In the genomic region with DNA sequence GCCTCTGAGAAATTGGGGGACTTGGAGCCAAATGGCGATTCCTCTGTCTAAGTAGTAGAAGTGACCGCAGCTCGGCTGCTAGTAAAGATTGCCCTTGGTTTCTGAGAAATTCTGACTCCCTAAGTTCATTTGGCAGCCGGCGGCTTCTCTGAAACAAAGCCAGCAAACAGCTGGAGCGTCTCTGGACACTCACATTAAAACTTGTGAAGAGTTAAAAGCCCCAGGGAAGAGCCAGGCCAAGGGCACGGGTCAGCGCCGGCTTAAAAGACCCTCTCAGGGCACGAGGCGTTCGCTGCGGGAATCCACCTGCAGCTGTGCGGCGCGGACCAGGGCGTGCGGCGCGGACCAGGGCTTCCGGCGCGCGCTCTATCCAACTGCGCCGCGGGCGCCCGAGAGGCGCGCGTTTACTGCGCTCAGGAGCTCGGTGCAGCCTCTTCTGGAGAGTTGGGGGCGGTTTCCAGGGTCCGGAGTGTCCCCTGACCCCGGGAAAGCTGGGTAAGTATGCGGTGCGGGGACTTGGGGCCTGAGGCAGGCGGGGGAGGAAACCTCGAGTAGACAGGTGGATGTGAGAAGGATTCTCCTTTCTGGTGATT, we compare ENCODE assay signal across 14 cellular contexts. TPM values are rescaled to one million over a fixed set of nuclear protein-coding genes. Genes with fewer than 3 reads are reported as not detected.
A peak's percentile ranks its signal among the peaks of the same experiment; 100 is the strongest.
DNase-seq lines count a peak whose midpoint lies in the region; ATAC-seq, FAIRE-seq and TF ChIP-seq lines count a peak whose summit lies in the region.
"Had no signal": no experiment of that assay in that cellular context is flagged by ENCODE, and none has a peak within 500 bp of the region (broad histone marks: within the 10 kb centered on the region; RNA-seq: fewer than 3 reads in every experiment).

A gene with protein sequence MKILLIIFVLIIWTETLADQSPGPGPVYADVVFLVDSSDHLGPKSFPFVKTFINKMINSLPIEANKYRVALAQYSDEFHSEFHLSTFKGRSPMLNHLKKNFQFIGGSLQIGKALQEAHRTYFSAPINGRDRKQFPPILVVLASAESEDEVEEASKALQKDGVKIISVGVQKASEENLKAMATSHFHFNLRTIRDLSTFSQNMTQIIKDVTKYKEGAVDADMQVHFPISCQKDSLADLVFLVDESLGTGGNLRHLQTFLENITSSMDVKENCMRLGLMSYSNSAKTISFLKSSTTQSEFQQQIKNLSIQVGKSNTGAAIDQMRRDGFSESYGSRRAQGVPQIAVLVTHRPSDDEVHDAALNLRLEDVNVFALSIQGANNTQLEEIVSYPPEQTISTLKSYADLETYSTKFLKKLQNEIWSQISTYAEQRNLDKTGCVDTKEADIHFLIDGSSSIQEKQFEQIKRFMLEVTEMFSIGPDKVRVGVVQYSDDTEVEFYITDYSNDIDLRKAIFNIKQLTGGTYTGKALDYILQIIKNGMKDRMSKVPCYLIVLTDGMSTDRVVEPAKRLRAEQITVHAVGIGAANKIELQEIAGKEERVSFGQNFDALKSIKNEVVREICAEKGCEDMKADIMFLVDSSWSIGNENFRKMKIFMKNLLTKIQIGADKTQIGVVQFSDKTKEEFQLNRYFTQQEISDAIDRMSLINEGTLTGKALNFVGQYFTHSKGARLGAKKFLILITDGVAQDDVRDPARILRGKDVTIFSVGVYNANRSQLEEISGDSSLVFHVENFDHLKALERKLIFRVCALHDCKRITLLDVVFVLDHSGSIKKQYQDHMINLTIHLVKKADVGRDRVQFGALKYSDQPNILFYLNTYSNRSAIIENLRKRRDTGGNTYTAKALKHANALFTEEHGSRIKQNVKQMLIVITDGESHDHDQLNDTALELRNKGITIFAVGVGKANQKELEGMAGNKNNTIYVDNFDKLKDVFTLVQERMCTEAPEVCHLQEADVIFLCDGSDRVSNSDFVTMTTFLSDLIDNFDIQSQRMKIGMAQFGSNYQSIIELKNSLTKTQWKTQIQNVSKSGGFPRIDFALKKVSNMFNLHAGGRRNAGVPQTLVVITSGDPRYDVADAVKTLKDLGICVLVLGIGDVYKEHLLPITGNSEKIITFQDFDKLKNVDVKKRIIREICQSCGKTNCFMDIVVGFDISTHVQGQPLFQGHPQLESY (N-terminal part only) (plus strand): TSS at position 186 of the 593 bp plus-strand sequence. CDS start 27,967 bp downstream, outside the sequence.

- TF ChIP-seq EP300 in GM12878 (IDR thresholded peaks at IDR 0.05; ENCODE audit: borderline replicate concordance in 1 of 2, control insufficient read depth in 1 of 2, low read depth in 2 of 2, low read length in 2 of 2): no peak

- 20% methylated on average over 38 of the region's 41 CpGs for WGBS in GM12878 (ENCODE audit: insufficient coverage, insufficient replicate concordance, low lambda C conversion rate, missing lambda C conversion rate)
- 5% methylated on average over 40 of the region's 41 CpGs for WGBS in smooth muscle cell (ENCODE audit: low lambda C conversion rate)

- TF ChIP-seq RAD21 in GM12878 (IDR thresholded peaks at IDR 0.05; ENCODE audit: insufficient read depth, low read depth, low read length): no peak

- CTCF ChIA-PET in GM12878 (lab: Yijun Ruan, JAX): no interaction called here

- H3K4me1 ChIP-seq in GM12878 (ENCODE audit: control insufficient read depth, insufficient read depth, low read length) (no peaks in the 10 kb centered on the region), iPS-20b (ENCODE audit: insufficient read depth, low read length) (no peaks in the 10 kb centered on the region), smooth muscle cell (ENCODE audit: low read depth) (no peaks in the 10 kb centered on the region)

- H4K20me1 ChIP-seq in GM12878 (ENCODE audit: control insufficient read depth, insufficient read depth): no peaks in the 10 kb centered on the region
- no peaks in the 10 kb centered on the region for H4K20me1 ChIP-seq in smooth muscle cell (ENCODE audit: low read depth)

- DNase-seq in NOMO-1 treated with DMSO at 0.1 percent for 48 hours (lab: John Stamatoyannopoulos, UW; ENCODE audit: unreplicated experiment) (peak; percentile 21), NOMO-1 treated with dmso at 0.1 percent for 144 hours (lab: John Stamatoyannopoulos, UW; ENCODE audit: unreplicated experiment) (no peak), GM12878 (ENCODE audit: low read depth, low spot score) (no peak), smooth muscle cell (lab: John Stamatoyannopoulos, UW; ENCODE audit: unreplicated experiment) (no peak), SKM-1 (lab: John Stamatoyannopoulos, UW; ENCODE audit: unreplicated experiment) (no peak)
- DNase-seq in stimulated activated CD4-positive, alpha-beta T cell treated with anti-CD3 and anti-CD28 coated beads, Interleukin-4, amount 100 ng/mL, for 1 hour: no peak
- no peak for DNase-seq in activated CD4-positive, alpha-beta T cell treated with anti-CD3 and anti-CD28 coated beads for 4 hours
- DNase-seq: EL; NCI-H1694; stimulated activated CD4-positive, alpha-beta T cell treated with anti-CD3 and anti-CD28 coated beads, Interleukin-2, amount 100 ng/mL, for 48 hours; stimulated activated naive CD8-positive, alpha-beta T cell treated with anti-CD3 and anti-CD28 coated beads, Interleukin-15, amount 100 ng/mL, for 72 hours had no signal

- H3K36me3 ChIP-seq in GM12878 (ENCODE audit: control insufficient read depth in 2 of 2, insufficient read depth in 2 of 2, low read length in 1 of 2) (no peaks in the 10 kb centered on the region), iPS-20b (ENCODE audit: insufficient read depth, low read depth, low read length) (no peaks in the 10 kb centered on the region), smooth muscle cell (ENCODE audit: low read depth) (no peaks in the 10 kb centered on the region)

- H3K27me3 ChIP-seq in GM12878 (replicated peaks in 1 of 2; ENCODE audit: control insufficient read depth in 2 of 2, insufficient read depth in 2 of 2, low read length in 1 of 2) (peaks cover 0 to 5% of the 10 kb centered on the region in 2 experiments; a peak in 2 of 4 replicates), iPS-20b (ENCODE audit: insufficient read depth, low read length) (peaks cover 43% of the 10 kb centered on the region), smooth muscle cell (ENCODE audit: low read depth) (peaks cover 44% of the 10 kb centered on the region)

- H3K9me3 ChIP-seq in GM12878 (replicated peaks; ENCODE audit: control insufficient read depth, insufficient read depth, low read length) (no peaks in the 10 kb centered on the region), iPS-20b (ENCODE audit: insufficient read depth, low read depth, low read length) (no peaks in the 10 kb centered on the region), smooth muscle cell (replicated peaks; ENCODE audit: low read depth) (no peaks in the 10 kb centered on the region)

- no peak within 1 kb of the TSS for H2AFZ ChIP-seq in GM12878 (ENCODE audit: control insufficient read depth, low read depth, low read length)
- H2AFZ ChIP-seq in smooth muscle cell (ENCODE audit: low read depth): no peak within 1 kb of the TSS

- no peak within 1 kb of the TSS for H3K4me3 ChIP-seq in GM12878
- H3K4me3 ChIP-seq in iPS-20b (ENCODE audit: low read length): peak within 1 kb of the TSS; percentile 61
- no peak within 1 kb of the TSS for H3K4me3 ChIP-seq in smooth muscle cell

- H3K79me2 ChIP-seq in GM12878 (ENCODE audit: control insufficient read depth, insufficient read depth, low read length) (no peaks in the 10 kb centered on the region), smooth muscle cell (ENCODE audit: low read depth) (no peaks in the 10 kb centered on the region)

- FAIRE-seq in GM12878 (lab: Jason Lieb, UNC): no peak
- FAIRE-seq: islet of Langerhans had no signal

- no peaks in the 10 kb centered on the region for H3F3A ChIP-seq in smooth muscle cell (ENCODE audit: low read depth)

- intact Hi-C loops in GM12878 (cut with micrococcal nuclease; ENCODE audit: unreplicated experiment): no loop called here

- in situ Hi-C loops in GM12878 (cut with MboI): no loop called here

- no peak within 1 kb of the TSS for H3K9ac ChIP-seq in GM12878 (ENCODE audit: control insufficient read depth, insufficient read depth, low read length)
- H3K9ac ChIP-seq in iPS-20b (ENCODE audit: low read depth, low read length): peak within 1 kb of the TSS; percentile 63
- H3K9ac ChIP-seq in smooth muscle cell (ENCODE audit: low read depth): no peak within 1 kb of the TSS

- TF ChIP-seq POLR2A in GM12878 (IDR thresholded peaks at IDR 0.05; ENCODE audit: low read depth, low read length): no peak

- H3K27ac ChIP-seq in GM12878 (ENCODE audit: control insufficient read depth, insufficient read depth) (no peak within 1 kb of the TSS), iPS-20b (ENCODE audit: low read length) (no peak within 1 kb of the TSS), smooth muscle cell (ENCODE audit: low read depth) (no peak within 1 kb of the TSS)

- no peak within 1 kb of the TSS for H3K4me2 ChIP-seq in GM12878 (ENCODE audit: control insufficient read depth, insufficient read depth)
- H3K4me2 ChIP-seq in smooth muscle cell: peak within 1 kb of the TSS; percentile 69

- TF ChIP-seq CTCF in GM12878 (IDR thresholded peaks at IDR 0.05 in 2 of 3, conservative IDR thresholded peaks at IDR 0.05 in 1 of 3; ENCODE audit: control insufficient read depth in 2 of 3, extremely low read depth in 1 of 3, insufficient read depth in 1 of 3, low read depth in 3 of 3, low read length in 3 of 3) (no peak), smooth muscle cell (IDR thresholded peaks at IDR 0.05; ENCODE audit: borderline replicate concordance, insufficient read depth, poor library complexity, severe bottlenecking) (no peak)

- POLR2A ChIA-PET in GM12878 (lab: Charles Lee): no interaction called here

- no TSS peak for BruUV-seq in GM12878 (replicated peaks; lab: Mats Ljungman, UMichigan)

- RAD21 ChIA-PET in GM12878 (lab: Charles Lee; ENCODE audit: unreplicated experiment): no interaction called here

- ATAC-seq in GM12878: no peak
- ATAC-seq: stimulated activated naive CD8-positive, alpha-beta T cell treated with anti-CD3 and anti-CD28 coated beads, Interleukin-15, amount 100 ng/mL, for 72 hours had no signal

- SMC1A ChIA-PET in GM12878 (lab: Charles Lee; ENCODE audit: uncharacterized antibody, unreplicated experiment): no interaction called here

RNA-seq across cellular contexts. Expression of the gene that starts here (rescaled TPM):
- not detected in 2 replicates for total RNA-seq in GM12878 (2013; cell fraction: nucleolus; rRNA removed)
- 0.11 TPM in 1 of 2 replicates, not detected in the other for total RNA-seq in GM12878 (2014; rRNA removed)
- total RNA-seq in GM12878 (2014; rRNA removed; fragmentation: Illumina TruSeq; extraction: Trizol): not detected in 2 replicates
- not detected in 2 replicates for total RNA-seq in GM12878 (2021)
- polyA plus RNA-seq in GM12878 (2011; ENCODE audit: low read depth): not detected
- polyA plus RNA-seq in GM12878 (2011; rRNA removed): not detected in 2 replicates
- polyA plus RNA-seq in GM12878 (2011; cell fraction: cytosol; rRNA removed): not detected in 2 replicates
- polyA plus RNA-seq in GM12878 (2011; cell fraction: nucleus; rRNA removed): not detected in 2 replicates
- polyA plus RNA-seq in GM12878 (2012): not detected in 2 replicates
- polyA plus RNA-seq in GM12878 (2014; fragmentation: Illumina TruSeq; extraction: Trizol): 0.04 TPM in 1 of 2 replicates, not detected in the other
- not detected for polyA plus RNA-seq in GM12878 (2014; fragmentation: Nextera tagmentation; extraction: Ambion mirVana)
- polyA plus RNA-seq in GM12878 (2014; rRNA removed): not detected in 2 replicates
- not detected for polyA plus RNA-seq in GM12878 (2016; fragmentation: Nextera tagmentation; extraction: Ambion mirVana)
- polyA minus RNA-seq in GM12878 (2011; rRNA and poly(A)+ RNA removed): not detected in 2 replicates
- not detected in 2 replicates for polyA minus RNA-seq in GM12878 (2011; cell fraction: cytosol; rRNA and poly(A)+ RNA removed)
- not detected in 2 replicates for polyA minus RNA-seq in GM12878 (2011; cell fraction: nucleus; rRNA and poly(A)+ RNA removed)
- total RNA-seq in smooth muscle cell: 0.18 and 1.2 TPM in 2 replicates
- polyA plus RNA-seq in smooth muscle cell: 0.18 TPM in 1 of 2 replicates, not detected in the other
- polyA plus RNA-seq: adipose tissue had no signal
